In the genomic region with DNA sequence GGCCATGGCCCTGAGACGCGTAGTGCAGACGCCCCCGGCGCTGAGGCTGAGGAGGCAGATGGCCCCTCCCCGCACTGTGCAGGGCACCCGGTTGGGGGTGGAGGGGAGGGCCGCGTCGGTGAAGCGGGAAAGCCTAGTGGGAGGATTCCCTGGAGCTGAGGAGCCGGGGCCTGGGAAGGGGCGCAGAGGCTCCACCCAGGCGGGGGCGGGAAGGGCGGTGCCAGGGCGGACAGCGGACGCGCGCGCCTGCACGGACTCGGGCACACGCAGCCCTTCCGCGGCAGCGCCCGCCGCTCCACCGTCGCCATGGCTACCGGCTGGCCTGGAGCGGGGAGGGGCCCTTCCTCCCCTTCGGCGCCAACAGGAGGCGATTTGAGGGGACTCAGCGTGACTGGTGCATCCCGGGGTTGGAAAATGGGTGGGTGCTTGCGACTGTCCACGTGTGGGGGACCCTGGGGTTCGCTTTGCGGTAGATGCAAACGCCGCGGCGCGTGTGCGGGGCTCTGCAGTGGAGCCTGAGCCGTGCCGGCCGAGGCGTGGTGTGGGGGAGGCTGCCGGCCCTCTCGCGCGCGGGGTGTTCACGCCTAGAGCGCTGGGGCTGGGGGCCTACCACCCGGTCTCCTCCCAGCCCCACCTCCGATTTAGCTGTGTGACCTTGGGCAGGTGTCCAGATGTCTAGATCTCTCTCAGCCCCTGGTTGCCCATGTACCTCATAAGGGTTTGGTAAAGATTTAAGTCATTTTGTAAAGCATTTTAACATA, we compare ENCODE assay signal across 9 cellular contexts. TPM values are rescaled to one million over a fixed set of nuclear protein-coding genes. Genes with fewer than 3 reads are reported as not detected.
DNase-seq lines count a peak whose midpoint lies in the region; ATAC-seq and TF ChIP-seq lines count a peak whose summit lies in the region.
"Had no signal": no experiment of that assay in that cellular context is flagged by ENCODE, and none has a peak within 500 bp of the region (broad histone marks: within the 10 kb centered on the region; RNA-seq: fewer than 3 reads in every experiment).

No MANE protein-coding gene starts in this region.

- BruUV-seq in Caco-2 (replicated peaks; lab: Mats Ljungman, UMichigan) = no TSS peak

- H3K9me3 ChIP-seq in CD8-positive, alpha-beta memory T cell (ENCODE audit: low read length) = no peaks in the 10 kb centered on the region
- H3K9me3 ChIP-seq in ovary = no peaks in the 10 kb centered on the region
- no peaks in the 10 kb centered on the region for H3K9me3 ChIP-seq in Caco-2

- CTCF ChIA-PET in CD8-positive, alpha-beta memory T cell (lab: Charles Lee) = no interaction called here
- CTCF ChIA-PET in Caco-2 (lab: Charles Lee) = no interaction called here

- DNase-seq in CD8-positive, alpha-beta memory T cell = peak in 2 of 5 donors; percentile 8 to 15
- DNase-seq in NCI-H2171 (lab: John Stamatoyannopoulos, UW) = peak; percentile 69
- DNase-seq in activated naive CD4-positive, alpha-beta T cell treated with Interleukin-2 at 50 U/mL for 16 hours = peak; percentile 20
- peak in 40 of 42 donors; percentile 38 to 85 (median 72) for DNase-seq in head of caudate nucleus
- DNase-seq in ovary = peak; percentile 71 to 81 (median 79)
- DNase-seq in DMS114 treated with DMSO at 0.1 percent for 48 hours (lab: John Stamatoyannopoulos, UW; ENCODE audit: unreplicated experiment) = no peak
- DNase-seq in Caco-2 = no peak

- no peak for TF ChIP-seq EP300 in ovary (IDR thresholded peaks at IDR 0.05)

- TF ChIP-seq POLR2A in ovary (IDR thresholded peaks at IDR 0.05) = no peak

- no peak overlapping the region for H3K27ac ChIP-seq in CD8-positive, alpha-beta memory T cell (ENCODE audit: low read depth, low read length)
- H3K27ac ChIP-seq in ovary = peak overlapping the region in 1 of 2 donors; percentile 85
- H3K27ac ChIP-seq: epithelial cell of prostate had no signal

- H3K4me3 Mint-ChIP-seq in CD8-positive, alpha-beta memory T cell = peak overlapping the region; percentile 30 to 75 (median 58)
- H3K4me3 Mint-ChIP-seq in Caco-2 (ENCODE audit: unreplicated experiment) = no peak overlapping the region

- peaks cover 5% of the 10 kb centered on the region for H3K4me1 ChIP-seq in CD8-positive, alpha-beta memory T cell (ENCODE audit: insufficient read depth, low read length)
- H3K4me1 ChIP-seq in ovary (ENCODE audit: insufficient read depth) (peaks cover 20% of the 10 kb centered on the region), Caco-2 (no peaks in the 10 kb centered on the region)

- TF ChIP-seq CTCF in ovary (IDR thresholded peaks at IDR 0.05) (no peak), Caco-2 (IDR thresholded peaks at IDR 0.05; ENCODE audit: insufficient read depth in 1 of 2, low read depth in 1 of 2, low read length in 1 of 2, severe bottlenecking in 1 of 2, unreplicated experiment in 1 of 2) (no peak)

- H3K9me3 Mint-ChIP-seq in CD8-positive, alpha-beta memory T cell = no peaks in the 10 kb centered on the region
- no peaks in the 10 kb centered on the region for H3K9me3 Mint-ChIP-seq in Caco-2 (ENCODE audit: unreplicated experiment)

- POLR2A ChIA-PET in CD8-positive, alpha-beta memory T cell (lab: Charles Lee) = no interaction called here
- POLR2A ChIA-PET in Caco-2 (lab: Charles Lee) = no interaction called here

- no peaks in the 10 kb centered on the region for H3K36me3 ChIP-seq in CD8-positive, alpha-beta memory T cell (ENCODE audit: insufficient read depth, low read length)
- H3K36me3 ChIP-seq in ovary (no peaks in the 10 kb centered on the region), Caco-2 (ENCODE audit: control insufficient read depth, insufficient read depth, low read length) (no peaks in the 10 kb centered on the region)

- H3K27me3 Mint-ChIP-seq in CD8-positive, alpha-beta memory T cell = peaks cover 9 to 26% of the 10 kb centered on the region in 2 donors
- no peaks in the 10 kb centered on the region for H3K27me3 Mint-ChIP-seq in Caco-2 (ENCODE audit: insufficient read depth, unreplicated experiment)

- H3K27ac Mint-ChIP-seq in CD8-positive, alpha-beta memory T cell = peak overlapping the region in 1 of 8 donors; percentile 24
- H3K27ac Mint-ChIP-seq in Caco-2 (ENCODE audit: unreplicated experiment) = no peak overlapping the region

- H3K27me3 ChIP-seq in CD8-positive, alpha-beta memory T cell (ENCODE audit: insufficient read depth, low read length, poor library complexity, severe bottlenecking) = no peaks in the 10 kb centered on the region
- H3K27me3 ChIP-seq in ovary (no peaks in the 10 kb centered on the region), Caco-2 (replicated peaks; ENCODE audit: control insufficient read depth, insufficient read depth, low read length) (no peaks in the 10 kb centered on the region)

- WGBS in ovary, 3 donors = 1 to 2% (median 2%) methylated on average over 60 to 62 of the region's 62 CpGs

- H3K4me3 ChIP-seq in CD8-positive, alpha-beta memory T cell (ENCODE audit: low read length) = peak overlapping the region; percentile 19
- H3K4me3 ChIP-seq in ovary (peak overlapping the region; percentile 35), Caco-2 (ENCODE audit: low read depth, low read length) (no peak overlapping the region)

- peaks cover 0 to 7% (median 0%) of the 10 kb centered on the region in 3 donors for H3K4me1 Mint-ChIP-seq in CD8-positive, alpha-beta memory T cell
- H3K4me1 Mint-ChIP-seq in Caco-2 (ENCODE audit: low read depth, unreplicated experiment) = no peaks in the 10 kb centered on the region

- H3K36me3 Mint-ChIP-seq in CD8-positive, alpha-beta memory T cell = no peaks in the 10 kb centered on the region
- H3K36me3 Mint-ChIP-seq in Caco-2 (ENCODE audit: insufficient read depth, unreplicated experiment) = peaks cover 16% of the 10 kb centered on the region

- intact Hi-C loops in head of caudate nucleus (cut with DNase I) (no loop called here), ovary (cut with DNase I) (loop anchor here in 2 of 4 donors (5.0 kb wide), 1 partner anchor 33 kb away; the partner anchor contains the start of gene PTPRF (in 2 of the 2)), Caco-2 (cut with micrococcal nuclease; ENCODE audit: unreplicated experiment) (no loop called here)

- no peak for ATAC-seq in HG03025 (IDR thresholded peaks at IDR 0.05; ENCODE audit: low FRiP score, unreplicated experiment)

RNA-seq across cellular contexts. Expression of gene PTPRF, which starts 35.1 kb away (rescaled TPM):
- under 1 TPM; 0.39 to 0.47 TPM for total RNA-seq in CD8-positive, alpha-beta memory T cell
- polyA plus RNA-seq in CD8-positive, alpha-beta memory T cell = not detected
- total RNA-seq in ovary (100 to 1,000 TPM in 3 of 7 donors, 10 to 100 TPM in 4; 26.3 to 165 (median 95.5) TPM), Caco-2 (2022) (158 TPM in 2 replicates)
- polyA plus RNA-seq in ovary = 10 to 100 TPM; 24.4 to 35.4 TPM

Comparison
In these comparisons a context has a peak if more than half of its experiments do, and no peak if none do; other contexts are left out.
1. DNase-seq: peak in NCI-H2171 (single experiment), activated naive CD4-positive, alpha-beta T cell treated with Interleukin-2 at 50 U/mL for 16 hours (single experiment), head of caudate nucleus (40 of 42) and ovary (5 of 5); none in DMS114 treated with DMSO at 0.1 percent for 48 hours (single experiment) and Caco-2 (0 of 2).
2. RNA of gene PTPRF, which starts 35.1 kb away (total RNA-seq): 158 TPM in Caco-2 and 26.3 to 165 TPM in ovary; 0.39 to 0.47 TPM in CD8-positive, alpha-beta memory T cell; every median in the first group is over 10 times any median in the second.